ENCODE assay signal across 28 cellular contexts in genomic region chr5:41128291-41128690, GRCh38. TPM values are rescaled to one million over a fixed set of nuclear protein-coding genes. Genes with fewer than 3 reads are reported as not detected.
DNase-seq lines count a peak whose midpoint lies in the region; ATAC-seq and TF ChIP-seq lines count a peak whose summit lies in the region.
"Had no signal": no experiment of that assay in that cellular context is flagged by ENCODE, and none has a peak within 500 bp of the region (broad histone marks: within the 10 kb centered on the region; RNA-seq: fewer than 3 reads in every experiment).

No MANE protein-coding gene starts in this region.

- H3K27ac Mint-ChIP-seq in nephron = peak overlapping the region in 2 of 3 experiments; percentile 0 to 74
- no peak overlapping the region for H3K27ac Mint-ChIP-seq in activated CD8-positive, alpha-beta T cell treated with anti-CD3 and anti-CD28 coated beads, Interleukin-2, amount 10 ng/mL, durations not matched to agents 7 days and 5 days
- H3K27ac Mint-ChIP-seq in stimulated activated effector memory CD8-positive, alpha-beta T cell treated with anti-CD3 and anti-CD28 coated beads, Interleukin-12 subunit alpha, Interleukin-12 subunit beta, amount 100 ng/mL, for 72 hours = no peak overlapping the region
- H3K27ac Mint-ChIP-seq: activated naive CD4-positive, alpha-beta T cell treated with anti-CD3 and anti-CD28 coated beads, Interleukin-2, amount 50 U/mL, for 24 hours; CD4-positive, alpha-beta memory T cell; naive thymus-derived CD8-positive, alpha-beta T cell; stimulated activated memory B cell treated with anti-CD40 and anti-IgM and Interleukin-4, amounts not matched to agents 10 μg/mL and 1 μg/mL and 100 μg/mL, for 72 hours had no signal

- H3K9me3 Mint-ChIP-seq in nephron = peaks cover 3% of the 10 kb centered on the region
- no peaks in the 10 kb centered on the region for H3K9me3 Mint-ChIP-seq in activated CD8-positive, alpha-beta T cell treated with anti-CD3 and anti-CD28 coated beads, Interleukin-2, amount 10 ng/mL, durations not matched to agents 7 days and 5 days (ENCODE audit: insufficient read depth)
- no peaks in the 10 kb centered on the region for H3K9me3 Mint-ChIP-seq in stimulated activated effector memory CD8-positive, alpha-beta T cell treated with anti-CD3 and anti-CD28 coated beads, Interleukin-12 subunit alpha, Interleukin-12 subunit beta, amount 100 ng/mL, for 72 hours
- H3K9me3 Mint-ChIP-seq: activated naive CD4-positive, alpha-beta T cell treated with anti-CD3 and anti-CD28 coated beads, Interleukin-2, amount 50 U/mL, for 24 hours; stimulated activated memory B cell treated with anti-CD40 and anti-IgM and Interleukin-4, amounts not matched to agents 10 μg/mL and 1 μg/mL and 100 μg/mL, for 72 hours had no signal

- ATAC-seq in activated CD8-positive, alpha-beta T cell treated with anti-CD3 and anti-CD28 coated beads, Interleukin-2, amount 10 ng/mL, durations not matched to agents 7 days and 5 days = no peak
- no peak for ATAC-seq in stimulated activated effector memory CD8-positive, alpha-beta T cell treated with anti-CD3 and anti-CD28 coated beads, Interleukin-12 subunit alpha, Interleukin-12 subunit beta, amount 100 ng/mL, for 72 hours
- ATAC-seq: lower lobe of right lung; naive thymus-derived CD8-positive, alpha-beta T cell; sciatic nerve; stimulated activated memory B cell treated with anti-CD40 and anti-IgM and Interleukin-4, amounts not matched to agents 10 μg/mL and 1 μg/mL and 100 μg/mL, for 72 hours had no signal

- DNase-seq in NCI-H748 (lab: John Stamatoyannopoulos, UW; ENCODE audit: unreplicated experiment) (peak; percentile 55), NCI-H748 treated with DMSO at 0.1 percent for 48 hours (lab: John Stamatoyannopoulos, UW) (no peak), SHP77 (lab: John Stamatoyannopoulos, UW) (peak; percentile 44 to 49), tibial artery (no peak), NCI-H510A (lab: John Stamatoyannopoulos, UW) (no peak)
- DNase-seq in activated CD8-positive, alpha-beta T cell treated with anti-CD3 and anti-CD28 coated beads, Interleukin-2, amount 10 ng/mL, durations not matched to agents 7 days and 5 days = no peak
- DNase-seq in stimulated activated effector memory CD8-positive, alpha-beta T cell treated with anti-CD3 and anti-CD28 coated beads, Interleukin-12 subunit alpha, Interleukin-12 subunit beta, amount 100 ng/mL, for 72 hours (ENCODE audit: low spot score in 2 of 2) = no peak
- DNase-seq: activated CD4-positive, alpha-beta T cell treated with anti-CD3 and anti-CD28 coated beads, Interleukin-2, amount 50 U/mL, for 4 hours; activated CD4-positive, CD25-positive, alpha-beta regulatory T cell; CD4-positive, alpha-beta memory T cell; colonic mucosa; DMS 273 treated with DMSO at 0.1 percent for 48 hours; effector CD8-positive, alpha-beta T cell; lower lobe of right lung; naive thymus-derived CD8-positive, alpha-beta T cell; NCI-H1105 treated with DMSO at 0.1 percent for 48 hours; NCI-H524; RPMI8226; stimulated activated CD4-positive, alpha-beta T cell treated with anti-CD3 and anti-CD28 coated beads, Interleukin-12 subunit alpha, Interleukin-12 subunit beta, amount 100 ng/mL, for 4 hours; stimulated activated CD4-positive, alpha-beta T cell treated with anti-CD3 and anti-CD28 coated beads, Interleukin-4, amount 100 ng/mL, for 1 hour; T-helper 1 cell had no signal

- POLR2A ChIA-PET in activated CD8-positive, alpha-beta T cell treated with anti-CD3 and anti-CD28 coated beads, Interleukin-2, amount 10 ng/mL, durations not matched to agents 7 days and 5 days (lab: Charles Lee) = no interaction called here

- intact Hi-C loops in tibial artery (cut with DNase I; ENCODE audit: low total_unique reads) = no loop called here

- no peaks in the 10 kb centered on the region for H3K9me3 ChIP-seq in tibial artery
- H3K9me3 ChIP-seq: colonic mucosa, lower lobe of right lung, vagina had no signal

- no peaks in the 10 kb centered on the region for H3K4me1 ChIP-seq in tibial artery
- H3K4me1 ChIP-seq: colonic mucosa, lower lobe of right lung, vagina had no signal

- CTCF ChIA-PET in activated CD8-positive, alpha-beta T cell treated with anti-CD3 and anti-CD28 coated beads, Interleukin-2, amount 10 ng/mL, durations not matched to agents 7 days and 5 days (lab: Charles Lee) = no interaction called here

- no peak for TF ChIP-seq CTCF in nephron (IDR thresholded peaks at IDR 0.05; ENCODE audit: unreplicated experiment in 3 of 3)
- TF ChIP-seq CTCF in tibial artery (IDR thresholded peaks at IDR 0.05) = no peak

- H3K36me3 ChIP-seq in tibial artery = no peaks in the 10 kb centered on the region
- H3K36me3 ChIP-seq: colonic mucosa, lower lobe of right lung, vagina had no signal

- no peaks in the 10 kb centered on the region for H3K27me3 Mint-ChIP-seq in nephron (ENCODE audit: low read depth)
- H3K27me3 Mint-ChIP-seq in activated CD8-positive, alpha-beta T cell treated with anti-CD3 and anti-CD28 coated beads, Interleukin-2, amount 10 ng/mL, durations not matched to agents 7 days and 5 days (ENCODE audit: low read depth) = no peaks in the 10 kb centered on the region
- H3K27me3 Mint-ChIP-seq: activated naive CD4-positive, alpha-beta T cell treated with anti-CD3 and anti-CD28 coated beads, Interleukin-2, amount 50 U/mL, for 24 hours; stimulated activated memory B cell treated with anti-CD40 and anti-IgM and Interleukin-4, amounts not matched to agents 10 μg/mL and 1 μg/mL and 100 μg/mL, for 72 hours had no signal

- H3K36me3 Mint-ChIP-seq in nephron (ENCODE audit: low read depth) = no peaks in the 10 kb centered on the region
- H3K36me3 Mint-ChIP-seq in activated CD8-positive, alpha-beta T cell treated with anti-CD3 and anti-CD28 coated beads, Interleukin-2, amount 10 ng/mL, durations not matched to agents 7 days and 5 days (ENCODE audit: low read depth) = no peaks in the 10 kb centered on the region
- no peaks in the 10 kb centered on the region for H3K36me3 Mint-ChIP-seq in stimulated activated effector memory CD8-positive, alpha-beta T cell treated with anti-CD3 and anti-CD28 coated beads, Interleukin-12 subunit alpha, Interleukin-12 subunit beta, amount 100 ng/mL, for 72 hours
- H3K36me3 Mint-ChIP-seq: activated naive CD4-positive, alpha-beta T cell treated with anti-CD3 and anti-CD28 coated beads, Interleukin-2, amount 50 U/mL, for 24 hours; CD4-positive, alpha-beta memory T cell; naive thymus-derived CD8-positive, alpha-beta T cell; stimulated activated memory B cell treated with anti-CD40 and anti-IgM and Interleukin-4, amounts not matched to agents 10 μg/mL and 1 μg/mL and 100 μg/mL, for 72 hours had no signal

- no peak overlapping the region for H3K4me3 ChIP-seq in tibial artery
- H3K4me3 ChIP-seq: colonic mucosa, lower lobe of right lung, vagina had no signal

- H3K4me3 Mint-ChIP-seq in nephron = no peak overlapping the region
- no peak overlapping the region for H3K4me3 Mint-ChIP-seq in activated CD8-positive, alpha-beta T cell treated with anti-CD3 and anti-CD28 coated beads, Interleukin-2, amount 10 ng/mL, durations not matched to agents 7 days and 5 days
- no peak overlapping the region for H3K4me3 Mint-ChIP-seq in stimulated activated effector memory CD8-positive, alpha-beta T cell treated with anti-CD3 and anti-CD28 coated beads, Interleukin-12 subunit alpha, Interleukin-12 subunit beta, amount 100 ng/mL, for 72 hours
- H3K4me3 Mint-ChIP-seq: activated naive CD4-positive, alpha-beta T cell treated with anti-CD3 and anti-CD28 coated beads, Interleukin-2, amount 50 U/mL, for 24 hours; CD4-positive, alpha-beta memory T cell; naive thymus-derived CD8-positive, alpha-beta T cell; stimulated activated memory B cell treated with anti-CD40 and anti-IgM and Interleukin-4, amounts not matched to agents 10 μg/mL and 1 μg/mL and 100 μg/mL, for 72 hours had no signal

- H3K27me3 ChIP-seq in tibial artery = no peaks in the 10 kb centered on the region
- H3K27me3 ChIP-seq: colonic mucosa, vagina had no signal

- no peak overlapping the region for H3K27ac ChIP-seq in tibial artery
- H3K27ac ChIP-seq: colonic mucosa, lower lobe of right lung, vagina had no signal

- peaks cover 4% of the 10 kb centered on the region for H3K4me1 Mint-ChIP-seq in nephron
- no peaks in the 10 kb centered on the region for H3K4me1 Mint-ChIP-seq in activated CD8-positive, alpha-beta T cell treated with anti-CD3 and anti-CD28 coated beads, Interleukin-2, amount 10 ng/mL, durations not matched to agents 7 days and 5 days (ENCODE audit: low read depth)
- no peaks in the 10 kb centered on the region for H3K4me1 Mint-ChIP-seq in stimulated activated effector memory CD8-positive, alpha-beta T cell treated with anti-CD3 and anti-CD28 coated beads, Interleukin-12 subunit alpha, Interleukin-12 subunit beta, amount 100 ng/mL, for 72 hours
- H3K4me1 Mint-ChIP-seq: activated naive CD4-positive, alpha-beta T cell treated with anti-CD3 and anti-CD28 coated beads, Interleukin-2, amount 50 U/mL, for 24 hours; CD4-positive, alpha-beta memory T cell; stimulated activated memory B cell treated with anti-CD40 and anti-IgM and Interleukin-4, amounts not matched to agents 10 μg/mL and 1 μg/mL and 100 μg/mL, for 72 hours had no signal

RNA-seq across cellular contexts. Expression of gene MROH2B, which starts 57.1 kb away (rescaled TPM):
- not detected for total RNA-seq in activated CD8-positive, alpha-beta T cell treated with anti-CD3 and anti-CD28 coated beads, Interleukin-2, amount 10 ng/mL, durations not matched to agents 7 days and 5 days
- total RNA-seq: A172; CD4-positive, alpha-beta memory T cell; colonic mucosa; fibroblast of villous mesenchyme; lower lobe of right lung; naive thymus-derived CD8-positive, alpha-beta T cell; sciatic nerve; vagina had no signal

Comparison
In these comparisons a context has a peak if more than half of its experiments do, and no peak if none do; other contexts are left out.
1. DNase-seq: peak in NCI-H748 (single experiment) and SHP77 (2 of 2); none in NCI-H748 treated with DMSO at 0.1 percent for 48 hours (single experiment), activated CD8-positive, alpha-beta T cell treated with anti-CD3 and anti-CD28 coated beads, Interleukin-2, amount 10 ng/mL, durations not matched to agents 7 days and 5 days (single experiment), tibial artery (0 of 2), NCI-H510A (single experiment) and stimulated activated effector memory CD8-positive, alpha-beta T cell treated with anti-CD3 and anti-CD28 coated beads, Interleukin-12 subunit alpha, Interleukin-12 subunit beta, amount 100 ng/mL, for 72 hours (0 of 2).
2. H3K27ac Mint-ChIP-seq: peak in nephron (2 of 3); none in activated CD8-positive, alpha-beta T cell treated with anti-CD3 and anti-CD28 coated beads, Interleukin-2, amount 10 ng/mL, durations not matched to agents 7 days and 5 days (single experiment) and stimulated activated effector memory CD8-positive, alpha-beta T cell treated with anti-CD3 and anti-CD28 coated beads, Interleukin-12 subunit alpha, Interleukin-12 subunit beta, amount 100 ng/mL, for 72 hours (single experiment).